8 cellular contexts compared by ENCODE assay signal in the genomic region with DNA sequence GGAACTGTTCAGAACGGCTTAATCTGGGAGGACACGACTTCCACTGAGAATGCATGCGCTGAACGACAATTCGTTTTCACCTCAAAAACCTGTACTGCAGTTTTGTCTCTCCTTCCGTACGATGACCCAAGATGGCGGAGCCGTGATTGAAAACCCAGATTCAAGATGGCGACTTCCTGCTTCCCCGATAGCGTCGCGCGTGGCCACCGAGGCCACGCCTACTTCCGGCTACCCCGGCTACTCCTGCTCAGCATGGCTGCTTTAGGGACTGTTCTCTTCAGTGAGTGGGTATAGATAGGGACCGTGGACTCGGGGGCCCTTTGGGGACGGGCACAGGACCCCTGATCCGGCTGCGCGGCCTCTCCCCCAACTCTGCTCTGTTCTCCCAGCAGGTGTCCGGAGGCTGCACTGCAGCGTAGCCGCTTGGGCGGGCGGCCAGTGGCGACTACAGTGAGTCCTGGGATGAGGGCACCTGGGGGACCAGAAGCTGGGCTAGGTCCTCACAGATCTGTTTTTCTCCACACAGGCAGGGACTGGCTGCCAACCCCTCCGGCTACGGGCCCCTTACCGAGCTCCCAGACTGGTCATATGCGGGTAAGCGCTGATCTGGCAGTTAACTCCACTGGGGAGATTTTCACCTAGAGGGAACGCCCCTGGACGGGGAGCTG. TPM values are rescaled to one million over a fixed set of nuclear protein-coding genes. Genes with fewer than 3 reads are reported as not detected.
DNase-seq lines count a peak whose midpoint lies in the region; ATAC-seq, FAIRE-seq and TF ChIP-seq lines count a peak whose summit lies in the region.

MRPL52 (plus strand) TSS at position 227 of the 668 bp plus-strand sequence; CDS start at position 253, 26 bp downstream.

- TF ChIP-seq POLR2A in H54 (IDR thresholded peaks at IDR 0.05; ENCODE audit: low read depth, low read length), result no peak; the same call in 1 of the 2 replicates

- H3K36me3 Mint-ChIP-seq in T-helper 2 cell treated with Interferon-gamma antibody and Interleukin-4, amounts not matched to agents 5 μg/mL and 100 μg/mL, for 36 hours (ENCODE audit: low read depth), result peaks cover 31% of the 10 kb centered on the region

- H3K27ac Mint-ChIP-seq in T-helper 2 cell treated with Interferon-gamma antibody and Interleukin-4, amounts not matched to agents 5 μg/mL and 100 μg/mL, for 36 hours, result peak within 1 kb of the TSS; percentile 95

- H3K36me3 ChIP-seq in ascending aorta, result peaks cover 11 to 15% of the 10 kb centered on the region in 2 donors

- H3K4me3 ChIP-seq in ascending aorta, result peak within 1 kb of the TSS; percentile 83 to 98
- peak within 1 kb of the TSS; percentile 76 for H3K4me3 ChIP-seq in retinal pigment epithelial cell (ENCODE audit: low read length)

- H3K4me1 ChIP-seq in ascending aorta, result peaks cover 0 to 8% of the 10 kb centered on the region in 2 donors

- peak within 1 kb of the TSS; percentile 61 to 81 for H3K27ac ChIP-seq in ascending aorta

- H3K27me3 ChIP-seq in ascending aorta, result no peaks in the 10 kb centered on the region

- peak within 1 kb of the TSS; percentile 94 for H3K4me3 Mint-ChIP-seq in T-helper 2 cell treated with Interferon-gamma antibody and Interleukin-4, amounts not matched to agents 5 μg/mL and 100 μg/mL, for 36 hours

- intact Hi-C loops in ascending aorta (cut with DNase I), result loop anchor here (10.0 kb wide), 2 partner anchors 325 to 475 kb away; partner anchors contain the start of genes BCL2L2 and PPP1R3E

- peaks cover 3% of the 10 kb centered on the region for H3K9me3 Mint-ChIP-seq in T-helper 2 cell treated with Interferon-gamma antibody and Interleukin-4, amounts not matched to agents 5 μg/mL and 100 μg/mL, for 36 hours

- H3K27me3 Mint-ChIP-seq in T-helper 2 cell treated with Interferon-gamma antibody and Interleukin-4, amounts not matched to agents 5 μg/mL and 100 μg/mL, for 36 hours (ENCODE audit: low read depth), result no peaks in the 10 kb centered on the region

- DNase-seq in NCI-H187 treated with DMSO at 0.1 percent for 48 hours (lab: John Stamatoyannopoulos, UW), result peak; percentile 69
- DNase-seq in T-helper 2 cell treated with Interferon-gamma antibody and Interleukin-4, amounts not matched to agents 5 μg/mL and 100 μg/mL, for 36 hours (ENCODE audit: low spot score), result peak; percentile 81
- peak; percentile 70 to 95 for DNase-seq in ascending aorta (ENCODE audit: low spot score in 2 of 2)
- peak; percentile 92 for DNase-seq in hepatic stellate cell (ENCODE audit: low spot score)
- DNase-seq in retinal pigment epithelial cell (ENCODE audit: low read depth), result no peak
- no peak for DNase-seq in H54 (ENCODE audit: insufficient read length, low spot score)

- ATAC-seq in GM18499 (IDR thresholded peaks at IDR 0.05; ENCODE audit: insufficient read depth, unreplicated experiment), result peak; percentile 69
- peak; percentile 82 for ATAC-seq in HG02938 (IDR thresholded peaks at IDR 0.05; ENCODE audit: unreplicated experiment)

- no peak for TF ChIP-seq CTCF in ascending aorta (IDR thresholded peaks at IDR 0.05)
- no peak for TF ChIP-seq CTCF in retinal pigment epithelial cell (conservative IDR thresholded peaks at IDR 0.05; ENCODE audit: low read depth, low read length)

- peaks cover 26% of the 10 kb centered on the region for H3K4me1 Mint-ChIP-seq in T-helper 2 cell treated with Interferon-gamma antibody and Interleukin-4, amounts not matched to agents 5 μg/mL and 100 μg/mL, for 36 hours (ENCODE audit: low read depth)

- FAIRE-seq in H54 (lab: Jason Lieb, UNC), result no peak

- H3K9me3 ChIP-seq in ascending aorta, result no peaks in the 10 kb centered on the region

RNA-seq across cellular contexts. Expression of gene MRPL52, which starts in this region (rescaled TPM):
- total RNA-seq in ascending aorta, result 6.6 TPM

Comparison
In these comparisons a context has a peak if more than half of its experiments do, and no peak if none do; other contexts are left out.
1. DNase-seq: peak in NCI-H187 treated with DMSO at 0.1 percent for 48 hours (single experiment), T-helper 2 cell treated with Interferon-gamma antibody and Interleukin-4, amounts not matched to agents 5 μg/mL and 100 μg/mL, for 36 hours (single experiment), ascending aorta (2 of 2) and hepatic stellate cell (single experiment); none in retinal pigment epithelial cell (single experiment) and H54 (single experiment).